ENCODE assay signal across 9 cellular contexts in the genomic region with DNA sequence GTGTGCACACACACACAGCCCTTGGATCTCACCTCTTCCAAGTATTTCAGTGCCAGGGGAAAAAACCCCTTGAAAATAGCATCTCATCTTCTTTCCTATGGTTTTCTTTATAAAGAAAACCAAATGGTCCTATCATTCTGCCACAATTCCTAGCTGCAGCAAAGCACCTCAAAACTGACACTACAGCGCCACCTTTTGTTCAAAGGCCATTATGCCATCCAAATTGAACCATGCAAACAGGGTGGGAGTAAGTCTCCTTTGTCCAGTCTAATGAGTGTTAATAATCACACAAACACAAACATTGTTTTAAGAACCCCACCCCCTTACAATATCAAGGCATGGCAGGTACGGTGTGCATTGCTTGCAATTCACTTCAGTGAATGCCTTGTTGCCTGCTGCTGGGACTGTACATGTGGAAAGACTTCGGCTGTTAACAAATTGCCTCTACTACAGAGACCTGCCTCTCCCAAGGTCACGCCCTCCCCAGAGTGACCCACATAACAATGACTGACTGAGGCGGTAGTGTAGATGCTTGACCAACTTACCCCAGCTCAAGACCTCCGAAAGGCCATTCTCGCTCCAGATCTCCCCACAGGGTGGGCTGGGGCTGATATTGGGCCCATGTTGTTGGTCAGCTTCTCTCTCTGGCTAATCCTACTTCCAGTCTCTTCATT. TPM values are rescaled to one million over a fixed set of nuclear protein-coding genes. Genes with fewer than 3 reads are reported as not detected.
DNase-seq lines count a peak whose midpoint lies in the region; ATAC-seq and TF ChIP-seq lines count a peak whose summit lies in the region.
"Had no signal": no experiment of that assay in that cellular context is flagged by ENCODE, and none has a peak within 500 bp of the region (broad histone marks: within the 10 kb centered on the region; RNA-seq: fewer than 3 reads in every experiment).

No MANE protein-coding gene starts in this region.

- no peaks in the 10 kb centered on the region for H3K79me1 ChIP-seq in mesenchymal stem cell (replicated peaks; ENCODE audit: low read length, poor library complexity, severe bottlenecking)

- H3K36me3 Mint-ChIP-seq in activated CD4-positive, alpha-beta T cell treated with anti-CD3 and anti-CD28 coated beads, Interleukin-2, amount 10 ng/mL, durations not matched to agents 7 days and 5 days (ENCODE audit: low read depth) = no peaks in the 10 kb centered on the region

- H3K27me3 ChIP-seq in body of pancreas = no peaks in the 10 kb centered on the region
- H3K27me3 ChIP-seq in mesenchymal stem cell (ENCODE audit: control insufficient read depth in 1 of 2, insufficient read depth in 1 of 2, low read length in 2 of 2) = peaks cover 15 to 22% of the 10 kb centered on the region in 2 experiments

- POLR2A ChIA-PET in activated CD4-positive, alpha-beta T cell treated with anti-CD3 and anti-CD28 coated beads, Interleukin-2, amount 10 ng/mL, durations not matched to agents 7 days and 5 days (lab: Charles Lee) = no interaction called here

- peak; percentile 64 for ATAC-seq in GM21447 (IDR thresholded peaks at IDR 0.05; ENCODE audit: unreplicated experiment)
- ATAC-seq in body of pancreas = no peak
- no peak for ATAC-seq in HG03442 (IDR thresholded peaks at IDR 0.05; ENCODE audit: unreplicated experiment)

- H3K27ac Mint-ChIP-seq in activated CD4-positive, alpha-beta T cell treated with anti-CD3 and anti-CD28 coated beads, Interleukin-2, amount 10 ng/mL, durations not matched to agents 7 days and 5 days = no peak overlapping the region
- H3K27ac Mint-ChIP-seq: dendritic cell treated with granulocyte-macrophage colony-stimulating factor and Interleukin-4, amounts not matched to agents 40 ng/mL and 50 ng/mL, for 4 days had no signal

- no peaks in the 10 kb centered on the region for H3K4me1 Mint-ChIP-seq in activated CD4-positive, alpha-beta T cell treated with anti-CD3 and anti-CD28 coated beads, Interleukin-2, amount 10 ng/mL, durations not matched to agents 7 days and 5 days

- H2AFZ ChIP-seq in mesenchymal stem cell (ENCODE audit: low read depth, low read length) = no peak overlapping the region

- no peak overlapping the region for H3K4me2 ChIP-seq in mesenchymal stem cell (ENCODE audit: low read length, poor library complexity, severe bottlenecking)

- H3K4me1 ChIP-seq in body of pancreas (no peaks in the 10 kb centered on the region), mesenchymal stem cell (ENCODE audit: control insufficient read depth, insufficient read depth, low read depth, low read length) (no peaks in the 10 kb centered on the region)

- no peaks in the 10 kb centered on the region for H3K36me3 ChIP-seq in body of pancreas (replicated peaks in 1 of 2; ENCODE audit: insufficient read depth in 1 of 2, low read depth in 2 of 2)
- H3K36me3 ChIP-seq in mesenchymal stem cell (ENCODE audit: control insufficient read depth in 1 of 2, insufficient read depth in 2 of 2, low read depth in 1 of 2, low read length in 2 of 2) = no peaks in the 10 kb centered on the region

- H3K18ac ChIP-seq in mesenchymal stem cell (ENCODE audit: low read depth in 1 of 2, low read length in 2 of 2) = no peak overlapping the region

- no peak overlapping the region for H4K91ac ChIP-seq in mesenchymal stem cell (ENCODE audit: low read length)

- DNase-seq in activated CD4-positive, alpha-beta T cell treated with anti-CD3 and anti-CD28 coated beads, Interleukin-2, amount 10 ng/mL, durations not matched to agents 7 days and 5 days = peak; percentile 33
- no peak for DNase-seq in activated CD4-positive, alpha-beta T cell treated with anti-CD3 and anti-CD28 coated beads, Interleukin-2, amount 50 U/mL, for 1 hour
- DNase-seq in NCI-H1694 treated with DMSO at 0.1 percent for 48 hours (lab: John Stamatoyannopoulos, UW) (peak; percentile 19), body of pancreas (peak in 3 of 4 donors; percentile 24 to 41 (median 34)), mesenchymal stem cell (peak; percentile 31), NCI-H2107 treated with DMSO at 0.1 percent for 48 hours (lab: John Stamatoyannopoulos, UW; ENCODE audit: unreplicated experiment) (no peak)

- intact Hi-C loops in body of pancreas (cut with DNase I) = no loop called here

- no peak overlapping the region for H3K14ac ChIP-seq in mesenchymal stem cell (ENCODE audit: low read length in 2 of 2)

- no peak overlapping the region for H2BK12ac ChIP-seq in mesenchymal stem cell (ENCODE audit: low read length in 2 of 2)

- no peak overlapping the region for H2AK5ac ChIP-seq in mesenchymal stem cell (ENCODE audit: low read length, severe bottlenecking)

- WGBS in body of pancreas, 2 donors = 39 to 46% methylated on average over 7 of the region's 7 CpGs
- 40% methylated on average over 7 of the region's 7 CpGs for WGBS in mesenchymal stem cell

- H3K9me3 ChIP-seq in body of pancreas = no peaks in the 10 kb centered on the region
- no peaks in the 10 kb centered on the region for H3K9me3 ChIP-seq in mesenchymal stem cell (ENCODE audit: control insufficient read depth, low read length)

- no peak overlapping the region for H3K4me3 Mint-ChIP-seq in activated CD4-positive, alpha-beta T cell treated with anti-CD3 and anti-CD28 coated beads, Interleukin-2, amount 10 ng/mL, durations not matched to agents 7 days and 5 days
- H3K4me3 Mint-ChIP-seq: dendritic cell treated with granulocyte-macrophage colony-stimulating factor and Interleukin-4, amounts not matched to agents 40 ng/mL and 50 ng/mL, for 4 days had no signal

- no peak overlapping the region for H2BK120ac ChIP-seq in mesenchymal stem cell (ENCODE audit: low read depth, low read length)

- H3K4ac ChIP-seq in mesenchymal stem cell (ENCODE audit: low read depth in 1 of 2, low read length in 2 of 2) = no peak overlapping the region

- H3K9me3 Mint-ChIP-seq in activated CD4-positive, alpha-beta T cell treated with anti-CD3 and anti-CD28 coated beads, Interleukin-2, amount 10 ng/mL, durations not matched to agents 7 days and 5 days = no peaks in the 10 kb centered on the region
- H3K9me3 Mint-ChIP-seq: dendritic cell treated with granulocyte-macrophage colony-stimulating factor and Interleukin-4, amounts not matched to agents 40 ng/mL and 50 ng/mL, for 4 days had no signal

- no peak overlapping the region for H3K9ac ChIP-seq in mesenchymal stem cell (ENCODE audit: low read length)

- H3K4me3 ChIP-seq in body of pancreas = no peak overlapping the region
- no peak overlapping the region for H3K4me3 ChIP-seq in mesenchymal stem cell (ENCODE audit: insufficient read depth in 1 of 2, low read depth in 1 of 2, low read length in 2 of 2)

- CTCF ChIA-PET in activated CD4-positive, alpha-beta T cell treated with anti-CD3 and anti-CD28 coated beads, Interleukin-2, amount 10 ng/mL, durations not matched to agents 7 days and 5 days (lab: Charles Lee) = no interaction called here

- no peak overlapping the region for H2BK5ac ChIP-seq in mesenchymal stem cell (ENCODE audit: low read depth, low read length, poor library complexity, severe bottlenecking)

- no peak overlapping the region for H3K27ac ChIP-seq in body of pancreas
- H3K27ac ChIP-seq in mesenchymal stem cell (ENCODE audit: low read length, poor library complexity, severe bottlenecking) = no peak overlapping the region

- TF ChIP-seq POLR2A in body of pancreas (IDR thresholded peaks at IDR 0.05) = no peak

- H3K27me3 Mint-ChIP-seq in activated CD4-positive, alpha-beta T cell treated with anti-CD3 and anti-CD28 coated beads, Interleukin-2, amount 10 ng/mL, durations not matched to agents 7 days and 5 days = peaks cover 11% of the 10 kb centered on the region

- TF ChIP-seq CTCF in body of pancreas (IDR thresholded peaks at IDR 0.05) = peak; percentile 13 to 52 (median 45)

- H4K8ac ChIP-seq in mesenchymal stem cell (ENCODE audit: low read length) = no peak overlapping the region

- H3K23ac ChIP-seq in mesenchymal stem cell (ENCODE audit: low read length in 2 of 2) = no peak overlapping the region

- no peak overlapping the region for H2BK15ac ChIP-seq in mesenchymal stem cell (ENCODE audit: low read depth, poor library complexity, severe bottlenecking)

RNA-seq across cellular contexts. Expression of a gene that starts 31.7 kb away (rescaled TPM):
- not detected for total RNA-seq in activated CD4-positive, alpha-beta T cell treated with anti-CD3 and anti-CD28 coated beads, Interleukin-2, amount 10 ng/mL, durations not matched to agents 7 days and 5 days
- 1 to 10 TPM; 1.0 to 5.9 TPM for total RNA-seq in body of pancreas
- polyA plus RNA-seq in mesenchymal stem cell (2013, experiment 1 of 2) = not detected
- polyA plus RNA-seq in mesenchymal stem cell (2013, experiment 2 of 2) = not detected

Comparison
In these comparisons a context has a peak if more than half of its experiments do, and no peak if none do; other contexts are left out.
1. DNase-seq: peak in activated CD4-positive, alpha-beta T cell treated with anti-CD3 and anti-CD28 coated beads, Interleukin-2, amount 10 ng/mL, durations not matched to agents 7 days and 5 days (single experiment), NCI-H1694 treated with DMSO at 0.1 percent for 48 hours (single experiment), body of pancreas (3 of 4) and mesenchymal stem cell (single experiment); none in activated CD4-positive, alpha-beta T cell treated with anti-CD3 and anti-CD28 coated beads, Interleukin-2, amount 50 U/mL, for 1 hour (single experiment) and NCI-H2107 treated with DMSO at 0.1 percent for 48 hours (single experiment).